ENCODE assay signal across 8 cellular contexts in the genomic region with DNA sequence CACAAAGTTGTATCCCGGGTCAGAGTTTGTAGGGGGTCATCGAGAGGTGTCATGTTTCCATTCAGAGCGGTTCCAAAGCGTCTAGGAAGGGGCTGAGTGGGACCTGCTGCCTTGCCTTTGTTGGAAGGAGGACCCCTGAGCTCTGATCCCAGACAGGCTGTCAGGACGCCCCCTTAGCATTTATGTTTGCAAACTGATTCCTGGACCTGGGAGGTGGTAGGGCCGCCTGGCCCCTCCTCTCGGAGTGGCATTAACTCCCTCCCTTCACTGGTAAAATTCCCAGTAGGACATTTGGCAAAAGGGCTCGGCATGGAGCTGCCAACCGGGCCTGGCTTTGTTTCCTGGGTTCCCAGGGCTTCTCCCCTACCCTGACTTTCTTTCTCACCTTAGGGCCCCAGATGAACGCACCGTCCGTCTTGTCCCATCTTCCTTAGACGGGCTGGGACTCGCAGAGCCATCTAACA. TPM values are rescaled to one million over a fixed set of nuclear protein-coding genes. Genes with fewer than 3 reads are reported as not detected.
A peak's percentile ranks its signal among the peaks of the same experiment; 100 is the strongest.
DNase-seq lines count a peak whose midpoint lies in the region; ATAC-seq and TF ChIP-seq lines count a peak whose summit lies in the region.

No MANE protein-coding gene starts in this region.

- peak overlapping the region; percentile 90 for H3K4me3 ChIP-seq in CD8-positive, alpha-beta memory T cell (ENCODE audit: low read length)
- peak overlapping the region; percentile 77 for H3K4me3 ChIP-seq in OCI-LY7 (ENCODE audit: low read depth, low read length, poor library complexity, severe bottlenecking)
- peak overlapping the region; percentile 88 for H3K4me3 ChIP-seq in epithelial cell of esophagus (ENCODE audit: low read length)
- peak overlapping the region; percentile 90 for H3K4me3 ChIP-seq in osteoblast (ENCODE audit: insufficient read depth, low read length)

- H3K9me3 Mint-ChIP-seq in CD8-positive, alpha-beta memory T cell = no peaks in the 10 kb centered on the region

- peaks cover 20% of the 10 kb centered on the region for H4K20me1 ChIP-seq in OCI-LY7 (ENCODE audit: insufficient read depth, low read length)
- H4K20me1 ChIP-seq in osteoblast (ENCODE audit: insufficient read depth, low read length) = peaks cover 39% of the 10 kb centered on the region

- H3K79me2 ChIP-seq in OCI-LY7 (ENCODE audit: insufficient read depth, low read depth, low read length) (peaks cover 48% of the 10 kb centered on the region), osteoblast (ENCODE audit: insufficient read depth, low read length) (peaks cover 58% of the 10 kb centered on the region)

- H3K9me3 ChIP-seq in CD8-positive, alpha-beta memory T cell (ENCODE audit: low read length) = no peaks in the 10 kb centered on the region
- H3K9me3 ChIP-seq in OCI-LY7 (ENCODE audit: low read length) = no peaks in the 10 kb centered on the region
- H3K9me3 ChIP-seq in osteoblast (ENCODE audit: low read depth, low read length) = no peaks in the 10 kb centered on the region

- POLR2A ChIA-PET in CD8-positive, alpha-beta memory T cell (lab: Charles Lee) = interaction anchor here (0.6 to 6.2 kb wide), 5 partner anchors 12 to 157 kb away, joined by 5 to 73 read pairs (median 29); a partner anchor contains a TSS
- POLR2A ChIA-PET in OCI-LY7 (lab: Charles Lee) = interaction anchor here (0.6 to 6.1 kb wide), 5 partner anchors 13 to 279 kb away, joined by 3 to 55 read pairs (median 3); no protein-coding TSS in a partner anchor

- peak overlapping the region; percentile 94 to 99 (median 98) for H3K4me3 Mint-ChIP-seq in CD8-positive, alpha-beta memory T cell

- CTCF ChIA-PET in CD8-positive, alpha-beta memory T cell (lab: Charles Lee) = interaction anchor here (0.6 to 3.7 kb wide), 24 partner anchors 9 to 225 kb away, joined by 3 to 14 read pairs (median 4); a partner anchor contains a TSS
- CTCF ChIA-PET in OCI-LY7 (lab: Charles Lee; ENCODE audit: unreplicated experiment) = interaction anchor here (1.9 kb wide), 1 partner anchor 17 kb away, joined by 10 read pairs; no protein-coding TSS in a partner anchor

- H3K36me3 Mint-ChIP-seq in CD8-positive, alpha-beta memory T cell = peaks cover 0 to 38% (median 0%) of the 10 kb centered on the region in 3 donors

- H3K27ac ChIP-seq in CD8-positive, alpha-beta memory T cell (ENCODE audit: low read depth, low read length) = peak overlapping the region; percentile 84
- H3K27ac ChIP-seq in OCI-LY7 (ENCODE audit: low read depth, low read length, poor library complexity, severe bottlenecking) = peak overlapping the region; percentile 88
- H3K27ac ChIP-seq in osteoblast (ENCODE audit: low read depth, low read length) = peak overlapping the region; percentile 58

- DNase-seq in CD8-positive, alpha-beta memory T cell = no peak
- DNase-seq in OCI-LY7 (ENCODE audit: low spot score) (no peak), epithelial cell of esophagus (ENCODE audit: low read depth) (no peak), osteoblast (ENCODE audit: insufficient read length, low spot score, missing footprints) (no peak), posterior vena cava (ENCODE audit: low spot score) (no peak), GM20000 (ENCODE audit: low spot score) (no peak)

- H3K27me3 ChIP-seq in CD8-positive, alpha-beta memory T cell (ENCODE audit: insufficient read depth, low read length, poor library complexity, severe bottlenecking) = no peaks in the 10 kb centered on the region
- no peaks in the 10 kb centered on the region for H3K27me3 ChIP-seq in osteoblast (ENCODE audit: insufficient read depth, low read length)

- intact Hi-C loops in OCI-LY7 (cut with micrococcal nuclease; ENCODE audit: unreplicated experiment) = loop anchor here (1.0 to 10.0 kb wide), 8 partner anchors 16 to 507 kb away; a partner anchor contains a TSS
- intact Hi-C loops in posterior vena cava (cut with DNase I) = loop anchor here (2.0 to 10.0 kb wide), 5 partner anchors 47 to 116 kb away; a partner anchor contains a TSS

- H3K27ac Mint-ChIP-seq in CD8-positive, alpha-beta memory T cell = peak overlapping the region; percentile 47 to 99 (median 90)

- H3K4me2 ChIP-seq in OCI-LY7 (ENCODE audit: low read length) (peak overlapping the region; percentile 94), osteoblast (ENCODE audit: insufficient read depth, low read length) (peak overlapping the region; percentile 84)

- H3K9me2 ChIP-seq in OCI-LY7 (ENCODE audit: insufficient read depth, low read length) = no peaks in the 10 kb centered on the region

- H3K27me3 Mint-ChIP-seq in CD8-positive, alpha-beta memory T cell = peaks cover 0 to 7% of the 10 kb centered on the region in 2 donors

- ATAC-seq in GM19023 (IDR thresholded peaks at IDR 0.05; ENCODE audit: unreplicated experiment) = no peak
- no peak for ATAC-seq in HG03280 (IDR thresholded peaks at IDR 0.05; ENCODE audit: unreplicated experiment)

- no peaks in the 10 kb centered on the region for H3K36me3 ChIP-seq in CD8-positive, alpha-beta memory T cell (ENCODE audit: insufficient read depth, low read length)
- peaks cover 9% of the 10 kb centered on the region; the same call in 1 of the 2 replicates for H3K36me3 ChIP-seq in OCI-LY7 (ENCODE audit: insufficient read depth, low read length)
- no peaks in the 10 kb centered on the region for H3K36me3 ChIP-seq in osteoblast (ENCODE audit: insufficient read depth, low read length)

- no peak for TF ChIP-seq CTCF in OCI-LY7 (conservative IDR thresholded peaks at IDR 0.05; ENCODE audit: low read length)
- no peak for TF ChIP-seq CTCF in epithelial cell of esophagus (IDR thresholded peaks at IDR 0.05; ENCODE audit: insufficient read depth, low read depth, low read length, missing control alignments)
- no peak for TF ChIP-seq CTCF in osteoblast (IDR thresholded peaks at IDR 0.05; ENCODE audit: extremely low read depth, low read depth, low read length)
- TF ChIP-seq CTCF in GM20000 (IDR thresholded peaks at IDR 0.05; ENCODE audit: extremely low read depth, missing control alignments) = no peak

- BruUV-seq in OCI-LY7 (replicated peaks; lab: Mats Ljungman, UMichigan) = no TSS peak

- H2AFZ ChIP-seq in OCI-LY7 (ENCODE audit: low read length) = no peak overlapping the region
- peak overlapping the region; percentile 85 for H2AFZ ChIP-seq in osteoblast (ENCODE audit: low read length)

- H3K4me1 Mint-ChIP-seq in CD8-positive, alpha-beta memory T cell = peaks cover 57 to 66% (median 62%) of the 10 kb centered on the region in 3 donors

- H3K4me1 ChIP-seq in CD8-positive, alpha-beta memory T cell (ENCODE audit: insufficient read depth, low read length) = peaks cover 62% of the 10 kb centered on the region
- H3K4me1 ChIP-seq in OCI-LY7 (ENCODE audit: insufficient read depth, low read length, poor library complexity, severe bottlenecking) (peaks cover 30% of the 10 kb centered on the region), osteoblast (ENCODE audit: insufficient read depth, low read length) (peaks cover 28% of the 10 kb centered on the region)

RNA-seq across cellular contexts. Expression of a gene that starts 2.5 kb away (rescaled TPM):
- 100 to 1,000 TPM; 105 to 107 TPM for total RNA-seq in CD8-positive, alpha-beta memory T cell
- 47.1 TPM for polyA plus RNA-seq in CD8-positive, alpha-beta memory T cell
- 32.3 and 37.6 TPM in 2 replicates for total RNA-seq in OCI-LY7 (2014; rRNA removed; shearing (Covaris generic))
- 67.0 and 70.5 TPM in 2 replicates for total RNA-seq in OCI-LY7 (2022)
- total RNA-seq in osteoblast = 22.7 and 26.8 TPM in 2 replicates
- total RNA-seq in posterior vena cava = 10 to 100 TPM; 38.4 to 41.1 TPM
